Comparison of ENCODE assay signal across 34 cellular contexts in the genomic region with DNA sequence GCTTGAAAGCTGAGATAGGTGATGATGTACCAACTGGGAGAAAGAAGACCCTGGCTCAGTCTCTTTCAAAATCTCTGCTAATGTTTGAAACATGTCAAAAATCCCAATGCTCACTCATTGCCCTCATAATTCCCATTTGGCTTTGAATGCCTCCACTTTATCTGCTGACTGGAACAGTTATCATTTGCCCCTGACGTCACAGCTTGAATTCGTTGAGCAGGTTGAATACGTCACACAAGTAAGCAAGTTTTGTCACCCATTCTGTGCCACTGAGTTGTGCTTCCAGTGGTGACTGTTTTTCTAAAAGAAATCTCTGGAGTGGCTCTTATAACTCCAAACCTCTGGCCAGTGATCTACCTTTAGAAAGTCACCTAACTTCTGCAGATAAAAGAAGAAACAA.
"Had no signal": no experiment of that assay in that cellular context is flagged by ENCODE, and none has a peak within 500 bp of the region (broad histone marks: within the 10 kb centered on the region; RNA-seq: fewer than 3 reads in every experiment).

No MANE protein-coding gene starts in this region.

- H3K9me3 ChIP-seq: MG63 had no signal

- H3K4me3 ChIP-seq: MG63 had no signal

- H3K27me3 ChIP-seq: MG63 had no signal

- DNase-seq: Karpas-422, Kasumi-1, MG63, MM.1S, MV-4-11, NCI-H1048, NCI-H1092, NCI-H1092 treated with DMSO at 0.1 percent for 48 hours, NCI-H1105, NCI-H1105 treated with DMSO at 0.1 percent for 48 hours, NCI-H1417, NCI-H1417 treated with DMSO at 0.1 percent for 48 hours, NCI-H1436, NCI-H1436 treated with DMSO at 0.1 percent for 48 hours, NCI-H146, NCI-H1694, NCI-H1694 treated with DMSO at 0.1 percent for 48 hours, NCI-H187, NCI-H187 treated with DMSO at 0.1 percent for 48 hours, NCI-H1930, NCI-H2029, NCI-H2029 treated with DMSO at 0.1 percent for 48 hours, NCI-H2081, NCI-H2081 treated with DMSO at 0.1 percent for 48 hours, NCI-H2107, NCI-H2171, NCI-H2171 treated with DMSO at 0.1 percent for 48 hours, NCI-H2227 treated with DMSO at 0.1 percent for 48 hours, NCI-H226, NCI-H345, NCI-H446, NCI-H446 treated with DMSO at 0.1 percent for 48 hours, NCI-H510A, NCI-H510A treated with DMSO at 0.1 percent for 48 hours had no signal

- H3K36me3 ChIP-seq: MG63 had no signal
